ENCODE assay signal across 3 cellular contexts in the genomic region with DNA sequence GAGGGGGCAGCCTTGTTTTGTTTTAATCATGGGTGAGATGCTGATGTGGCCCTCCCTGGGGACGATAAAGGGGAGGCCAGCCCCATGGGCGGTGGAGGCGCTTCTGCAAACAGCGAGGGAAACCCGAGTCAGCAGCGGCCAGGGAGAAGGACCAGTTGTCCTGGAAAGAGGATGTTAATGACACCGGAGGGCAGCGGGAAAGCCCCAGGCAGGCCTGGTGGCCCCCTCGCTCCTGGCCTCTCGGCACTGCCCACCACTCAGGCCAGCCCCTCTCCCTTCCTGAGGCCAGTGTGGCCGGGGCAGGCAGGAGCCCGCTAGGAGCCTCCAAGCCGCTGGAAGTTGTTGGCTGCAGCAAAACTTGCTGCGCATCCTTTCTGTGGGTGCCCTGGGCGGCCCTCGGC.
TF ChIP-seq lines count a peak whose summit lies in the region.

No MANE protein-coding gene starts in this region.

TF ChIP-seq in SK-N-SH treated with all-trans-retinoic acid at 6 μM for 48 hours, 23 proteins besides CTCF, POLR2A, EP300 and RAD21 (continues in another document):
- TF ChIP-seq, protein P1, sequence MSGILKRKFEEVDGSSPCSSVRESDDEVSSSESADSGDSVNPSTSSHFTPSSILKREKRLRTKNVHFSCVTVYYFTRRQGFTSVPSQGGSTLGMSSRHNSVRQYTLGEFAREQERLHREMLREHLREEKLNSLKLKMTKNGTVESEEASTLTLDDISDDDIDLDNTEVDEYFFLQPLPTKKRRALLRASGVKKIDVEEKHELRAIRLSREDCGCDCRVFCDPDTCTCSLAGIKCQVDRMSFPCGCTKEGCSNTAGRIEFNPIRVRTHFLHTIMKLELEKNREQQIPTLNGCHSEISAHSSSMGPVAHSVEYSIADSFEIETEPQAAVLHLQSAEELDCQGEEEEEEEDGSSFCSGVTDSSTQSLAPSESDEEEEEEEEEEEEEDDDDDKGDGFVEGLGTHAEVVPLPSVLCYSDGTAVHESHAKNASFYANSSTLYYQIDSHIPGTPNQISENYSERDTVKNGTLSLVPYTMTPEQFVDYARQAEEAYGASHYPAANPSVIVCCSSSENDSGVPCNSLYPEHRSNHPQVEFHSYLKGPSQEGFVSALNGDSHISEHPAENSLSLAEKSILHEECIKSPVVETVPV (CRISPR knock-in tag; IDR thresholded peaks at IDR 0.05), result no peak
- TF ChIP-seq ZNF565 (CRISPR knock-in tag; conservative IDR thresholded peaks at IDR 0.05; ENCODE audit: low read depth) (no peak), ZNF70 (CRISPR knock-in tag; IDR thresholded peaks at IDR 0.05) (no peak), TCF4 (CRISPR knock-in tag; IDR thresholded peaks at IDR 0.05; ENCODE audit: borderline replicate concordance) (no peak), OSR1 (CRISPR knock-in tag; IDR thresholded peaks at IDR 0.05) (no peak), ISL1 (CRISPR knock-in tag; IDR thresholded peaks at IDR 0.05) (no peak), TOX (CRISPR knock-in tag; IDR thresholded peaks at IDR 0.05; ENCODE audit: borderline replicate concordance) (no peak)
- TF ChIP-seq, protein P2, sequence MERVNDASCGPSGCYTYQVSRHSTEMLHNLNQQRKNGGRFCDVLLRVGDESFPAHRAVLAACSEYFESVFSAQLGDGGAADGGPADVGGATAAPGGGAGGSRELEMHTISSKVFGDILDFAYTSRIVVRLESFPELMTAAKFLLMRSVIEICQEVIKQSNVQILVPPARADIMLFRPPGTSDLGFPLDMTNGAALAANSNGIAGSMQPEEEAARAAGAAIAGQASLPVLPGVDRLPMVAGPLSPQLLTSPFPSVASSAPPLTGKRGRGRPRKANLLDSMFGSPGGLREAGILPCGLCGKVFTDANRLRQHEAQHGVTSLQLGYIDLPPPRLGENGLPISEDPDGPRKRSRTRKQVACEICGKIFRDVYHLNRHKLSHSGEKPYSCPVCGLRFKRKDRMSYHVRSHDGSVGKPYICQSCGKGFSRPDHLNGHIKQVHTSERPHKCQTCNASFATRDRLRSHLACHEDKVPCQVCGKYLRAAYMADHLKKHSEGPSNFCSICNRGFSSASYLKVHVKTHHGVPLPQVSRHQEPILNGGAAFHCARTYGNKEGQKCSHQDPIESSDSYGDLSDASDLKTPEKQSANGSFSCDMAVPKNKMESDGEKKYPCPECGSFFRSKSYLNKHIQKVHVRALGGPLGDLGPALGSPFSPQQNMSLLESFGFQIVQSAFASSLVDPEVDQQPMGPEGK (CRISPR knock-in tag; IDR thresholded peaks at IDR 0.05; ENCODE audit: borderline replicate concordance), result no peak
- TF ChIP-seq, protein P3, sequence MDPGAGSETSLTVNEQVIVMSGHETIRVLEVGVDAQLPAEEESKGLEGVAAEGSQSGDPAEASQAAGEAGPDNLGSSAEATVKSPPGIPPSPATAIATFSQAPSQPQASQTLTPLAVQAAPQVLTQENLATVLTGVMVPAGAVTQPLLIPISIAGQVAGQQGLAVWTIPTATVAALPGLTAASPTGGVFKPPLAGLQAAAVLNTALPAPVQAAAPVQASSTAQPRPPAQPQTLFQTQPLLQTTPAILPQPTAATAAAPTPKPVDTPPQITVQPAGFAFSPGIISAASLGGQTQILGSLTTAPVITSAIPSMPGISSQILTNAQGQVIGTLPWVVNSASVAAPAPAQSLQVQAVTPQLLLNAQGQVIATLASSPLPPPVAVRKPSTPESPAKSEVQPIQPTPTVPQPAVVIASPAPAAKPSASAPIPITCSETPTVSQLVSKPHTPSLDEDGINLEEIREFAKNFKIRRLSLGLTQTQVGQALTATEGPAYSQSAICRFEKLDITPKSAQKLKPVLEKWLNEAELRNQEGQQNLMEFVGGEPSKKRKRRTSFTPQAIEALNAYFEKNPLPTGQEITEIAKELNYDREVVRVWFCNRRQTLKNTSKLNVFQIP (CRISPR knock-in tag; IDR thresholded peaks at IDR 0.05; ENCODE audit: borderline replicate concordance, low read depth), result no peak
- TF ChIP-seq, protein P4, sequence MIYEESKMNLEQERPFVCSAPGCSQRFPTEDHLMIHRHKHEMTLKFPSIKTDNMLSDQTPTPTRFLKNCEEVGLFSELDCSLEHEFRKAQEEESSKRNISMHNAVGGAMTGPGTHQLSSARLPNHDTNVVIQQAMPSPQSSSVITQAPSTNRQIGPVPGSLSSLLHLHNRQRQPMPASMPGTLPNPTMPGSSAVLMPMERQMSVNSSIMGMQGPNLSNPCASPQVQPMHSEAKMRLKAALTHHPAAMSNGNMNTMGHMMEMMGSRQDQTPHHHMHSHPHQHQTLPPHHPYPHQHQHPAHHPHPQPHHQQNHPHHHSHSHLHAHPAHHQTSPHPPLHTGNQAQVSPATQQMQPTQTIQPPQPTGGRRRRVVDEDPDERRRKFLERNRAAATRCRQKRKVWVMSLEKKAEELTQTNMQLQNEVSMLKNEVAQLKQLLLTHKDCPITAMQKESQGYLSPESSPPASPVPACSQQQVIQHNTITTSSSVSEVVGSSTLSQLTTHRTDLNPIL (CRISPR knock-in tag; IDR thresholded peaks at IDR 0.05; ENCODE audit: low read depth), result no peak

TF ChIP-seq in SK-N-SH, 30 proteins besides CTCF, POLR2A, EP300 and RAD21:
- TF ChIP-seq FOXJ3 (CRISPR knock-in tag; IDR thresholded peaks at IDR 0.05) (no peak), TAF1 (IDR thresholded peaks at IDR 0.05; ENCODE audit: borderline replicate concordance, low read depth, low read length) (no peak), POLR2AphosphoS5 (IDR thresholded peaks at IDR 0.05; ENCODE audit: low read depth, low read length) (no peak), NRF1 (IDR thresholded peaks at IDR 0.05; ENCODE audit: low read depth, low read length) (no peak), GABPA (IDR thresholded peaks at IDR 0.05; ENCODE audit: low read depth) (no peak), RXRA (IDR thresholded peaks at IDR 0.05; ENCODE audit: borderline replicate concordance, low read depth) (no peak), SIN3A (IDR thresholded peaks at IDR 0.05; ENCODE audit: borderline replicate concordance, low read depth, low read length) (no peak), YY1 (IDR thresholded peaks at IDR 0.05; ENCODE audit: low read depth) (no peak), NFIC (IDR thresholded peaks at IDR 0.05; ENCODE audit: borderline replicate concordance) (no peak), SMC3 (IDR thresholded peaks at IDR 0.05; ENCODE audit: low read depth, low read length) (no peak), CHD2 (IDR thresholded peaks at IDR 0.05; ENCODE audit: low read length, partially characterized antibody) (no peak), FOSL2 (IDR thresholded peaks at IDR 0.05; ENCODE audit: borderline replicate concordance, low read depth) (no peak)
- TF ChIP-seq, protein P5, sequence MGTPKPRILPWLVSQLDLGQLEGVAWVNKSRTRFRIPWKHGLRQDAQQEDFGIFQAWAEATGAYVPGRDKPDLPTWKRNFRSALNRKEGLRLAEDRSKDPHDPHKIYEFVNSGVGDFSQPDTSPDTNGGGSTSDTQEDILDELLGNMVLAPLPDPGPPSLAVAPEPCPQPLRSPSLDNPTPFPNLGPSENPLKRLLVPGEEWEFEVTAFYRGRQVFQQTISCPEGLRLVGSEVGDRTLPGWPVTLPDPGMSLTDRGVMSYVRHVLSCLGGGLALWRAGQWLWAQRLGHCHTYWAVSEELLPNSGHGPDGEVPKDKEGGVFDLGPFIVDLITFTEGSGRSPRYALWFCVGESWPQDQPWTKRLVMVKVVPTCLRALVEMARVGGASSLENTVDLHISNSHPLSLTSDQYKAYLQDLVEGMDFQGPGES (IDR thresholded peaks at IDR 0.05; ENCODE audit: low read depth, low read length), result no peak
- TF ChIP-seq, protein P6, sequence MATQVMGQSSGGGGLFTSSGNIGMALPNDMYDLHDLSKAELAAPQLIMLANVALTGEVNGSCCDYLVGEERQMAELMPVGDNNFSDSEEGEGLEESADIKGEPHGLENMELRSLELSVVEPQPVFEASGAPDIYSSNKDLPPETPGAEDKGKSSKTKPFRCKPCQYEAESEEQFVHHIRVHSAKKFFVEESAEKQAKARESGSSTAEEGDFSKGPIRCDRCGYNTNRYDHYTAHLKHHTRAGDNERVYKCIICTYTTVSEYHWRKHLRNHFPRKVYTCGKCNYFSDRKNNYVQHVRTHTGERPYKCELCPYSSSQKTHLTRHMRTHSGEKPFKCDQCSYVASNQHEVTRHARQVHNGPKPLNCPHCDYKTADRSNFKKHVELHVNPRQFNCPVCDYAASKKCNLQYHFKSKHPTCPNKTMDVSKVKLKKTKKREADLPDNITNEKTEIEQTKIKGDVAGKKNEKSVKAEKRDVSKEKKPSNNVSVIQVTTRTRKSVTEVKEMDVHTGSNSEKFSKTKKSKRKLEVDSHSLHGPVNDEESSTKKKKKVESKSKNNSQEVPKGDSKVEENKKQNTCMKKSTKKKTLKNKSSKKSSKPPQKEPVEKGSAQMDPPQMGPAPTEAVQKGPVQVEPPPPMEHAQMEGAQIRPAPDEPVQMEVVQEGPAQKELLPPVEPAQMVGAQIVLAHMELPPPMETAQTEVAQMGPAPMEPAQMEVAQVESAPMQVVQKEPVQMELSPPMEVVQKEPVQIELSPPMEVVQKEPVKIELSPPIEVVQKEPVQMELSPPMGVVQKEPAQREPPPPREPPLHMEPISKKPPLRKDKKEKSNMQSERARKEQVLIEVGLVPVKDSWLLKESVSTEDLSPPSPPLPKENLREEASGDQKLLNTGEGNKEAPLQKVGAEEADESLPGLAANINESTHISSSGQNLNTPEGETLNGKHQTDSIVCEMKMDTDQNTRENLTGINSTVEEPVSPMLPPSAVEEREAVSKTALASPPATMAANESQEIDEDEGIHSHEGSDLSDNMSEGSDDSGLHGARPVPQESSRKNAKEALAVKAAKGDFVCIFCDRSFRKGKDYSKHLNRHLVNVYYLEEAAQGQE (IDR thresholded peaks at IDR 0.05; ENCODE audit: low read depth, low read length), result no peak
- TF ChIP-seq, protein P7, sequence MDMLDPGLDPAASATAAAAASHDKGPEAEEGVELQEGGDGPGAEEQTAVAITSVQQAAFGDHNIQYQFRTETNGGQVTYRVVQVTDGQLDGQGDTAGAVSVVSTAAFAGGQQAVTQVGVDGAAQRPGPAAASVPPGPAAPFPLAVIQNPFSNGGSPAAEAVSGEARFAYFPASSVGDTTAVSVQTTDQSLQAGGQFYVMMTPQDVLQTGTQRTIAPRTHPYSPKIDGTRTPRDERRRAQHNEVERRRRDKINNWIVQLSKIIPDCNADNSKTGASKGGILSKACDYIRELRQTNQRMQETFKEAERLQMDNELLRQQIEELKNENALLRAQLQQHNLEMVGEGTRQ (IDR thresholded peaks at IDR 0.05; ENCODE audit: borderline replicate concordance, low read depth, low read length), result no peak
TF ChIP-seq in SK-N-SH: peak in this region for 0.

TF ChIP-seq in H1, 55 proteins besides CTCF, POLR2A, EP300 and RAD21 (continues in another document):
- TF ChIP-seq SIRT6 (IDR thresholded peaks at IDR 0.05; ENCODE audit: low read length) (no peak), YY1 (IDR thresholded peaks at IDR 0.05; ENCODE audit: low read depth, low read length) (no peak), POU5F1 (IDR thresholded peaks at IDR 0.05; ENCODE audit: low read depth, low read length) (no peak), CHD2 (IDR thresholded peaks at IDR 0.05; ENCODE audit: low read length) (no peak), SIN3A (conservative IDR thresholded peaks at IDR 0.05 in 1 of 2, IDR thresholded peaks at IDR 0.05 in 1 of 2; ENCODE audit: low read depth in 1 of 2, low read length in 2 of 2) (no peak), KDM1A (IDR thresholded peaks at IDR 0.05; ENCODE audit: borderline replicate concordance, low read length) (no peak), SP1 (IDR thresholded peaks at IDR 0.05; ENCODE audit: low read depth, low read length) (no peak), EGR1 (IDR thresholded peaks at IDR 0.05; ENCODE audit: borderline replicate concordance, low read depth, low read length) (no peak), TAF1 (IDR thresholded peaks at IDR 0.05; ENCODE audit: low read depth, low read length) (no peak), SP4 (IDR thresholded peaks at IDR 0.05; ENCODE audit: low read length) (no peak), HDAC2 (IDR thresholded peaks at IDR 0.05; ENCODE audit: borderline replicate concordance in 1 of 2, low read depth in 2 of 2, low read length in 2 of 2) (no peak), CREB1 (IDR thresholded peaks at IDR 0.05) (no peak)
